ENCODE assay signal across 8 cellular contexts in genomic region chr19:53394522-53394973, GRCh38. TPM values are rescaled to one million over a fixed set of nuclear protein-coding genes. Genes with fewer than 3 reads are reported as not detected.
DNase-seq lines count a peak whose midpoint lies in the region; ATAC-seq, FAIRE-seq and TF ChIP-seq lines count a peak whose summit lies in the region.

No MANE protein-coding gene starts in this region.

- peaks cover 18% of the 10 kb centered on the region for H3K4me1 ChIP-seq in HepG2 (ENCODE audit: insufficient read depth, low read length)
- peaks cover 5 to 22% of the 10 kb centered on the region in 2 donors for H3K4me1 ChIP-seq in thoracic aorta (ENCODE audit: control insufficient read depth in 1 of 2, low read depth in 2 of 2)

- H3K79me2 ChIP-seq in HepG2 (ENCODE audit: insufficient read depth, low read length), result peaks cover 7% of the 10 kb centered on the region

- H3K27ac ChIP-seq in HepG2 (ENCODE audit: extremely low read length, insufficient read depth, low read length) (peak overlapping the region; percentile 57), thoracic aorta (peak overlapping the region; percentile 84 to 89)

- H3K4me3 ChIP-seq in choroid plexus epithelial cell (ENCODE audit: low read depth, low read length) (peak overlapping the region; percentile 80), HepG2 (replicated peaks in 1 of 3; ENCODE audit: insufficient read depth in 1 of 3, low read depth in 2 of 3, low read length in 3 of 3) (peak overlapping the region; percentile 79 to 85 (median 81)), thoracic aorta (peak overlapping the region; percentile 98)

- TF ChIP-seq CTCF in choroid plexus epithelial cell (conservative IDR thresholded peaks at IDR 0.05; ENCODE audit: low read depth, low read length) (no peak), HepG2 (CRISPR knock-in tag; IDR thresholded peaks at IDR 0.05) (no peak), thoracic aorta (IDR thresholded peaks at IDR 0.05) (no peak)

- WGBS in HepG2 (ENCODE audit: low lambda C conversion rate), result 6% methylated on average over 13 of the region's 18 CpGs

- H2AFZ ChIP-seq in HepG2 (ENCODE audit: low read length), result no peak overlapping the region

- POLR2A ChIA-PET in HepG2 (lab: Yijun Ruan, JAX), result interaction anchor here (0.6 to 1.1 kb wide), 2 partner anchors 28 to 167 kb away, joined by 3 read pairs; no protein-coding TSS in a partner anchor

- in situ Hi-C loops in HepG2 (cut with HindIII; ENCODE audit: extremely low pct_ligation_motif_present, low pct_unique_long_range_greater_than_20kb), result no loop called here

- H3K9me3 ChIP-seq in HepG2 (ENCODE audit: low read length) (no peaks in the 10 kb centered on the region), thoracic aorta (peaks cover 5% of the 10 kb centered on the region)

- intact Hi-C loops in HepG2 (cut with micrococcal nuclease; ENCODE audit: unreplicated experiment), result no loop called here

- TF ChIP-seq RAD21 in HepG2 (CRISPR knock-in tag; IDR thresholded peaks at IDR 0.05), result no peak

- H3K27me3 ChIP-seq in HepG2 (ENCODE audit: control insufficient read depth in 1 of 2, insufficient read depth in 2 of 2, low read length in 2 of 2), result no peaks in the 10 kb centered on the region
- no peaks in the 10 kb centered on the region for H3K27me3 ChIP-seq in thoracic aorta (replicated peaks; ENCODE audit: insufficient read depth)

- no peak for TF ChIP-seq POLR2A in HepG2 (IDR thresholded peaks at IDR 0.05; ENCODE audit: insufficient read depth in 1 of 2, low read depth in 2 of 2, low read length in 2 of 2)

- FAIRE-seq in HepG2 (lab: Jason Lieb, UNC), result no peak

- BruUV-seq in HepG2 (replicated peaks; lab: Mats Ljungman, UMichigan), result no TSS peak

- H3K36me3 ChIP-seq in HepG2 (replicated peaks in 1 of 2; ENCODE audit: control insufficient read depth in 1 of 2, insufficient read depth in 2 of 2, low read length in 2 of 2) (peaks cover 0 to 6% of the 10 kb centered on the region in 2 experiments; a peak in 2 of 5 replicates), thoracic aorta (no peaks in the 10 kb centered on the region)

- peak overlapping the region; percentile 64 for H3K9ac ChIP-seq in HepG2 (ENCODE audit: insufficient read depth, low read depth, low read length)

- DNase-seq in GM04504 (ENCODE audit: low read depth), result peak; percentile 33
- peak; percentile 84 for DNase-seq in NCI-H146 (lab: John Stamatoyannopoulos, UW)
- DNase-seq in choroid plexus epithelial cell (ENCODE audit: low read depth), result no peak
- peak; percentile 48 for DNase-seq in HepG2 (ENCODE audit: low spot score)
- peak; percentile 18 for DNase-seq in thoracic aorta (ENCODE audit: low spot score)
- no peak for DNase-seq in retina

- TF ChIP-seq EP300 in HepG2 (IDR thresholded peaks at IDR 0.05; ENCODE audit: low read depth in 2 of 2, low read length in 2 of 2) (no peak), HepG2 (CRISPR knock-in tag; IDR thresholded peaks at IDR 0.05; ENCODE audit: borderline replicate concordance) (no peak)

- peak overlapping the region; percentile 91 for H3K4me2 ChIP-seq in HepG2 (ENCODE audit: low read depth, low read length)

- H4K20me1 ChIP-seq in HepG2 (ENCODE audit: insufficient read depth, low read length), result no peaks in the 10 kb centered on the region

- CTCF ChIA-PET in HepG2 (lab: Yijun Ruan, JAX; ENCODE audit: low intra/inter-chr PET ratio, low total read pairs), result interaction anchor here (0.8 kb wide), 1 partner anchor 200 kb away, joined by 3 read pairs; no protein-coding TSS in a partner anchor

- ATAC-seq in HepG2 (peak; percentile 63), thoracic aorta (ENCODE audit: insufficient number of reproducible peaks, low FRiP score, low read depth) (peak; percentile 47), GM18858 (IDR thresholded peaks at IDR 0.05; ENCODE audit: unreplicated experiment) (no peak), GM21529 (IDR thresholded peaks at IDR 0.05; ENCODE audit: unreplicated experiment) (no peak)

TF ChIP-seq in HepG2, 621 proteins besides CTCF, POLR2A, EP300 and RAD21 (continues in another document):
- TF ChIP-seq RXRB (CRISPR knock-in tag; IDR thresholded peaks at IDR 0.05; ENCODE audit: borderline replicate concordance), result 0 out of 2 replicates have a peak, but pooled peaks have one; percentile 4
- TF ChIP-seq MED1 (CRISPR knock-in tag; IDR thresholded peaks at IDR 0.05), result 0 out of 2 replicates have a peak, but pooled peaks have one; percentile 18

RNA-seq across cellular contexts. Expression of gene ZNF765, which starts 0.4 kb away (rescaled TPM):
- total RNA-seq in HepG2 (2016; rRNA removed; fragmentation: Illumina TruSeq; extraction: Trizol), result 14.5 and 21.9 TPM in 2 replicates
- 1.3 and 1.5 TPM in 2 replicates for total RNA-seq in HepG2 (2016; cell fraction: cytosol; rRNA removed; fragmentation: Illumina TruSeq; extraction: Trizol; ENCODE audit: low read depth)
- total RNA-seq in HepG2 (2016; cell fraction: insoluble cytoplasmic fraction; rRNA removed; fragmentation: Illumina TruSeq; extraction: Trizol), result 13.9 and 17.8 TPM in 2 replicates
- 5.3 and 6.0 TPM in 2 replicates for total RNA-seq in HepG2 (2016; cell fraction: membrane; rRNA removed; fragmentation: Illumina TruSeq; extraction: Trizol)
- 14.6 and 16.6 TPM in 2 replicates for total RNA-seq in HepG2 (2016; cell fraction: nucleus; rRNA removed; fragmentation: Illumina TruSeq; extraction: Trizol)
- 5.0 and 6.1 TPM in 2 replicates for polyA plus RNA-seq in HepG2 (2011; rRNA removed)
- 1.9 and 2.4 TPM in 2 replicates for polyA plus RNA-seq in HepG2 (2011; cell fraction: cytosol; rRNA removed)
- 14.9 and 16.5 TPM in 2 replicates for polyA plus RNA-seq in HepG2 (2011; cell fraction: nucleus; rRNA removed)
- polyA plus RNA-seq in HepG2 (2012), result 4.5 and 4.9 TPM in 2 replicates
- 0.31 and 0.52 TPM in 2 replicates for polyA plus RNA-seq in HepG2 (2016; cell fraction: cytosol; fragmentation: Illumina TruSeq; extraction: Trizol; ENCODE audit: low read depth)
- 5.1 and 5.8 TPM in 2 replicates for polyA plus RNA-seq in HepG2 (2016; cell fraction: insoluble cytoplasmic fraction; fragmentation: Illumina TruSeq; extraction: Trizol; ENCODE audit: low read depth)
- 1.0 TPM in 2 replicates for polyA plus RNA-seq in HepG2 (2016; cell fraction: membrane; fragmentation: Illumina TruSeq; extraction: Trizol; ENCODE audit: low read depth)
- polyA plus RNA-seq in HepG2 (2016; cell fraction: nucleus; fragmentation: Illumina TruSeq; extraction: Trizol; ENCODE audit: insufficient read depth, low read depth), result 9.1 and 9.4 TPM in 2 replicates
- 7.5 and 7.6 TPM in 2 replicates for polyA minus RNA-seq in HepG2 (2011; rRNA and poly(A)+ RNA removed; ENCODE audit: low replicate concordance)
- polyA minus RNA-seq in HepG2 (2011; cell fraction: cytosol; rRNA and poly(A)+ RNA removed), result 4.0 and 4.8 TPM in 2 replicates
- polyA minus RNA-seq in HepG2 (2011; cell fraction: nucleus; rRNA and poly(A)+ RNA removed), result 31.7 and 43.5 TPM in 2 replicates
- 10 to 100 TPM; 10.3 to 18.5 TPM for total RNA-seq in thoracic aorta

RNA-seq across cellular contexts. Expression of gene ZNF525, which starts 29.0 kb away (rescaled TPM):
- total RNA-seq in HepG2 (2016; rRNA removed; fragmentation: Illumina TruSeq; extraction: Trizol) (8.7 and 9.9 TPM in 2 replicates), thoracic aorta (10 to 100 TPM in 1 of 2 donors, 1 to 10 TPM in 1; 4.9 to 11.4 TPM)
- total RNA-seq in HepG2 (2016; cell fraction: cytosol; rRNA removed; fragmentation: Illumina TruSeq; extraction: Trizol; ENCODE audit: low read depth), result 2.1 and 3.8 TPM in 2 replicates
- 8.7 and 9.3 TPM in 2 replicates for total RNA-seq in HepG2 (2016; cell fraction: insoluble cytoplasmic fraction; rRNA removed; fragmentation: Illumina TruSeq; extraction: Trizol)
- 7.5 and 9.9 TPM in 2 replicates for total RNA-seq in HepG2 (2016; cell fraction: membrane; rRNA removed; fragmentation: Illumina TruSeq; extraction: Trizol)
- 8.5 and 10.7 TPM in 2 replicates for total RNA-seq in HepG2 (2016; cell fraction: nucleus; rRNA removed; fragmentation: Illumina TruSeq; extraction: Trizol)
- polyA plus RNA-seq in HepG2 (2011; rRNA removed), result 2.8 and 3.4 TPM in 2 replicates
- polyA plus RNA-seq in HepG2 (2011; cell fraction: cytosol; rRNA removed), result 0.72 and 0.95 TPM in 2 replicates
- polyA plus RNA-seq in HepG2 (2011; cell fraction: nucleus; rRNA removed), result 2.3 and 3.4 TPM in 2 replicates
- 2.1 and 3.1 TPM in 2 replicates for polyA plus RNA-seq in HepG2 (2012)
- polyA plus RNA-seq in HepG2 (2016; cell fraction: cytosol; fragmentation: Illumina TruSeq; extraction: Trizol; ENCODE audit: low read depth), result 0.43 and 0.53 TPM in 2 replicates
- 2.8 and 3.3 TPM in 2 replicates for polyA plus RNA-seq in HepG2 (2016; cell fraction: insoluble cytoplasmic fraction; fragmentation: Illumina TruSeq; extraction: Trizol; ENCODE audit: low read depth)
- polyA plus RNA-seq in HepG2 (2016; cell fraction: membrane; fragmentation: Illumina TruSeq; extraction: Trizol; ENCODE audit: low read depth), result 0.96 and 1.3 TPM in 2 replicates
- 6.7 and 8.5 TPM in 2 replicates for polyA plus RNA-seq in HepG2 (2016; cell fraction: nucleus; fragmentation: Illumina TruSeq; extraction: Trizol; ENCODE audit: insufficient read depth, low read depth)
- 1.5 and 3.8 TPM in 2 replicates for polyA minus RNA-seq in HepG2 (2011; rRNA and poly(A)+ RNA removed; ENCODE audit: low replicate concordance)
- 2.3 and 2.6 TPM in 2 replicates for polyA minus RNA-seq in HepG2 (2011; cell fraction: cytosol; rRNA and poly(A)+ RNA removed)
- 9.1 and 11.7 TPM in 2 replicates for polyA minus RNA-seq in HepG2 (2011; cell fraction: nucleus; rRNA and poly(A)+ RNA removed)

RNA-seq across cellular contexts. Expression of gene ZNF761, which starts 37.2 kb away (rescaled TPM):
- total RNA-seq in HepG2 (2016; rRNA removed; fragmentation: Illumina TruSeq; extraction: Trizol), result 16.2 and 20.8 TPM in 2 replicates
- total RNA-seq in HepG2 (2016; cell fraction: cytosol; rRNA removed; fragmentation: Illumina TruSeq; extraction: Trizol; ENCODE audit: low read depth), result 4.3 and 5.4 TPM in 2 replicates
- total RNA-seq in HepG2 (2016; cell fraction: insoluble cytoplasmic fraction; rRNA removed; fragmentation: Illumina TruSeq; extraction: Trizol), result 15.5 and 20.2 TPM in 2 replicates
- total RNA-seq in HepG2 (2016; cell fraction: membrane; rRNA removed; fragmentation: Illumina TruSeq; extraction: Trizol), result 8.0 and 9.4 TPM in 2 replicates
- total RNA-seq in HepG2 (2016; cell fraction: nucleus; rRNA removed; fragmentation: Illumina TruSeq; extraction: Trizol), result 12.3 and 15.9 TPM in 2 replicates
- polyA plus RNA-seq in HepG2 (2011; rRNA removed), result 11.6 and 12.0 TPM in 2 replicates
- 7.6 and 10.7 TPM in 2 replicates for polyA plus RNA-seq in HepG2 (2011; cell fraction: cytosol; rRNA removed)
- polyA plus RNA-seq in HepG2 (2011; cell fraction: nucleus; rRNA removed), result 11.5 and 13.2 TPM in 2 replicates
- polyA plus RNA-seq in HepG2 (2012), result 11.2 and 15.1 TPM in 2 replicates
- 3.3 and 3.7 TPM in 2 replicates for polyA plus RNA-seq in HepG2 (2016; cell fraction: cytosol; fragmentation: Illumina TruSeq; extraction: Trizol; ENCODE audit: low read depth)
- 12.8 and 13.8 TPM in 2 replicates for polyA plus RNA-seq in HepG2 (2016; cell fraction: insoluble cytoplasmic fraction; fragmentation: Illumina TruSeq; extraction: Trizol; ENCODE audit: low read depth)
- polyA plus RNA-seq in HepG2 (2016; cell fraction: membrane; fragmentation: Illumina TruSeq; extraction: Trizol; ENCODE audit: low read depth), result 4.2 TPM in 2 replicates
- 29.0 and 29.2 TPM in 2 replicates for polyA plus RNA-seq in HepG2 (2016; cell fraction: nucleus; fragmentation: Illumina TruSeq; extraction: Trizol; ENCODE audit: insufficient read depth, low read depth)
- polyA minus RNA-seq in HepG2 (2011; rRNA and poly(A)+ RNA removed; ENCODE audit: low replicate concordance), result 2.6 and 3.2 TPM in 2 replicates
- 7.1 and 7.8 TPM in 2 replicates for polyA minus RNA-seq in HepG2 (2011; cell fraction: cytosol; rRNA and poly(A)+ RNA removed)
- 20.2 and 28.2 TPM in 2 replicates for polyA minus RNA-seq in HepG2 (2011; cell fraction: nucleus; rRNA and poly(A)+ RNA removed)
- total RNA-seq in thoracic aorta, result 10 to 100 TPM; 14.0 to 16.8 TPM

Comparison
In these comparisons a context has a peak if more than half of its experiments do, and no peak if none do; other contexts are left out.
1. DNase-seq: peak in GM04504 (single experiment), NCI-H146 (single experiment), HepG2 (single experiment) and thoracic aorta (single experiment); none in choroid plexus epithelial cell (single experiment) and retina (single experiment).
2. ATAC-seq: peak in HepG2 (single experiment) and thoracic aorta (single experiment); none in GM18858 (single experiment) and GM21529 (single experiment).
3. Peak in every context shown above with its lines, with median percentiles within 50 percentile points of each other: H3K4me3 ChIP-seq.